2 cellular contexts compared by ENCODE assay signal in genomic region chr13:109747524-109747923, GRCh38.
TF ChIP-seq lines count a peak whose summit lies in the region.

No MANE protein-coding gene starts in this region.

TF ChIP-seq in K562, 482 proteins besides CTCF, POLR2A, EP300 and RAD21 (continues in another document):
- TF ChIP-seq ZBTB40 (IDR thresholded peaks at IDR 0.05) (no peak), ZBTB40 (CRISPR knock-in tag; IDR thresholded peaks at IDR 0.05) (no peak), ZNF764 (CRISPR knock-in tag; IDR thresholded peaks at IDR 0.05; ENCODE audit: low read depth) (no peak), NR2C1 (IDR thresholded peaks at IDR 0.05) (no peak), NR2C1 (tag; IDR thresholded peaks at IDR 0.05) (no peak), ZNF639 (CRISPR knock-in tag; conservative IDR thresholded peaks at IDR 0.05 in 1 of 2, IDR thresholded peaks at IDR 0.05 in 1 of 2) (no peak), KLF6 (CRISPR knock-in tag; IDR thresholded peaks at IDR 0.05; ENCODE audit: borderline replicate concordance) (no peak), MITF (IDR thresholded peaks at IDR 0.05) (no peak), POLR3G (IDR thresholded peaks at IDR 0.05; ENCODE audit: extremely low read depth, insufficient read length, insufficient replicate concordance) (no peak)

TF ChIP-seq in liver, 16 proteins besides CTCF, POLR2A, EP300 and RAD21:
- TF ChIP-seq ATF3 (IDR thresholded peaks at IDR 0.05) = no peak
- TF ChIP-seq FOXA2 (IDR thresholded peaks at IDR 0.05) = no peak
- no peak for TF ChIP-seq REST (IDR thresholded peaks at IDR 0.05)
- no peak for TF ChIP-seq ZBTB33 (IDR thresholded peaks at IDR 0.05)
- TF ChIP-seq MAX (IDR thresholded peaks at IDR 0.05) = no peak
- TF ChIP-seq GABPA (IDR thresholded peaks at IDR 0.05 in 1 of 2, conservative IDR thresholded peaks at IDR 0.05 in 1 of 2) = no peak
